ENCODE assay signal across 23 cellular contexts in the genomic region with DNA sequence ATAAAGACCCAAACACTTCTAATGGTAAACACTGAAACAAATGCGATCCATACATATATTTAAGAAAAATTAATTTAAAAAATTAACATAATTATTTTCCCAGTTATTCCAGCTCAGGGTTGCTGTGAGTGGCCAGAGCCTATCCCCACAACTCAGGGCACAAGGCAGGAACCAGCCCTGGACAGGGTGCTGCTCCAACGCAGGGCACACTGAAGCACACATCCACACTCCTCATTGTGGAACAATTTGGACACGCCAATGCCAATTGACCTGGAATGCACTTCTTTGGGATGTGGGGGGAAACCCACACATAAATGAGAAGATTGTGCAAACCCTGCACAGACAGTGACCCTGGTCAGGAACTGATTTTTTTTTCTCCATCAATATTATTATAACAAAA. TPM values are rescaled to one million over a fixed set of nuclear protein-coding genes. Genes with fewer than 3 reads are reported as not detected.
DNase-seq lines count a peak whose midpoint lies in the region; ATAC-seq and TF ChIP-seq lines count a peak whose summit lies in the region.
"Had no signal": no experiment of that assay in that cellular context is flagged by ENCODE, and none has a peak within 500 bp of the region (broad histone marks: within the 10 kb centered on the region; RNA-seq: fewer than 3 reads in every experiment).

No MANE protein-coding gene starts in this region.

- peak overlapping the region in 3 of 4 donors; percentile 13 to 23 (median 13) for H3K27ac ChIP-seq in transverse colon
- H3K27ac ChIP-seq: BLaER1, PC-9 had no signal

- peak overlapping the region; percentile 58 for H3K4me3 Mint-ChIP-seq in activated T-cell treated with anti-CD3 and anti-CD28 coated beads, Interleukin-2, amount 50 U/mL, for 24 hours
- H3K4me3 Mint-ChIP-seq in immature natural killer cell (peak overlapping the region in 3 of 5 donors; percentile 66 to 89 (median 81)), MCF 10A (ENCODE audit: unreplicated experiment) (no peak overlapping the region)
- H3K4me3 Mint-ChIP-seq: WTC11 had no signal

- no peak overlapping the region for H3K4me3 ChIP-seq in transverse colon
- H3K4me3 ChIP-seq: BLaER1, PC-9 had no signal

- H3K27ac Mint-ChIP-seq in activated T-cell treated with anti-CD3 and anti-CD28 coated beads, Interleukin-2, amount 50 U/mL, for 24 hours = peak overlapping the region; percentile 94
- H3K27ac Mint-ChIP-seq in immature natural killer cell (peak overlapping the region in 3 of 6 donors; percentile 84 to 94 (median 86)), MCF 10A (ENCODE audit: low read depth, unreplicated experiment) (no peak overlapping the region)
- H3K27ac Mint-ChIP-seq: WTC11 had no signal

- 80 to 97% methylated on average over 3 of the region's 3 CpGs for WGBS in transverse colon (ENCODE audit: low coverage in 1 of 2), 2 donors

- no peaks in the 10 kb centered on the region for H3K4me1 ChIP-seq in transverse colon

- H3K36me3 Mint-ChIP-seq in activated T-cell treated with anti-CD3 and anti-CD28 coated beads, Interleukin-2, amount 50 U/mL, for 24 hours (ENCODE audit: low read depth) = peaks cover 62% of the 10 kb centered on the region
- H3K36me3 Mint-ChIP-seq in immature natural killer cell = peaks cover 5 to 6% (median 5%) of the 10 kb centered on the region in 3 donors
- peaks cover 6% of the 10 kb centered on the region for H3K36me3 Mint-ChIP-seq in MCF 10A (ENCODE audit: insufficient read depth, unreplicated experiment)
- H3K36me3 Mint-ChIP-seq: WTC11 had no signal

- no peak for TF ChIP-seq CTCF in transverse colon (IDR thresholded peaks at IDR 0.05)
- TF ChIP-seq CTCF in MCF 10A (IDR thresholded peaks at IDR 0.05; ENCODE audit: unreplicated experiment) = no peak

- no peak for TF ChIP-seq EP300 in transverse colon (IDR thresholded peaks at IDR 0.05; ENCODE audit: low read depth)

- no peaks in the 10 kb centered on the region for H3K27me3 ChIP-seq in transverse colon
- H3K27me3 ChIP-seq: BLaER1 had no signal

- no peak for TF ChIP-seq POLR2A in transverse colon (IDR thresholded peaks at IDR 0.05)

- in situ Hi-C loops in transverse colon (cut with MboI; ENCODE audit: low pct_ligation_motif_present in 1 of 4, low pct_unique_long_range_greater_than_20kb in 1 of 4, low sequenced_read_pairs in 3 of 4) = loop anchor here in 1 of 4 donors (25.0 kb wide), 1 partner anchor 90 kb away; no protein-coding TSS in a partner anchor

- DNase-seq in activated T-cell treated with anti-CD3 and anti-CD28 coated beads, Interleukin-2, amount 50 U/mL, for 24 hours = no peak
- no peak for DNase-seq in activated T-cell treated with anti-CD3 and anti-CD28 coated beads, Interleukin-2, amount 50 U/mL, for 48 hours
- DNase-seq in UCSD-AML1 (lab: John Stamatoyannopoulos, UW; ENCODE audit: unreplicated experiment) = peak; percentile 7
- no peak for DNase-seq in immature natural killer cell
- no peak for DNase-seq in transverse colon
- DNase-seq in stimulated activated CD4-positive, alpha-beta T cell treated with anti-CD3 and anti-CD28 coated beads, Interleukin-4, amount 100 ng/mL, for 1 hour = no peak
- DNase-seq in MCF 10A (ENCODE audit: unreplicated experiment) = no peak
- DNase-seq: activated effector memory CD4-positive, alpha-beta T cell treated with Interleukin-2 at 50 U/mL for 16 hours; anterior cingulate cortex; central memory CD4-positive, alpha-beta T cell; DMS153; NCI-H1694 treated with DMSO at 0.1 percent for 48 hours; NCI-H774; PC-9 had no signal

- POLR2A ChIA-PET in MCF 10A (lab: Yijun Ruan, JAX) = no interaction called here

- no TSS peak for BruUV-seq in MCF 10A (replicated peaks; lab: Mats Ljungman, UMichigan)

- H3K9me3 Mint-ChIP-seq in activated T-cell treated with anti-CD3 and anti-CD28 coated beads, Interleukin-2, amount 50 U/mL, for 24 hours = no peaks in the 10 kb centered on the region
- H3K9me3 Mint-ChIP-seq in immature natural killer cell (no peaks in the 10 kb centered on the region), MCF 10A (ENCODE audit: unreplicated experiment) (no peaks in the 10 kb centered on the region)
- H3K9me3 Mint-ChIP-seq: stimulated activated naive CD8-positive, alpha-beta T cell treated with anti-CD3 and anti-CD28 coated beads, Interleukin-15, amount 100 ng/mL, for 72 hours; T-helper 1 cell treated with Interleukin-12 subunit alpha and Interleukin-12 subunit beta and Interleukin-4 antibody, amounts not matched to agents 30 μg/mL and 1 μg/mL, for 36 hours; WTC11 had no signal

- H3K36me3 ChIP-seq in transverse colon = no peaks in the 10 kb centered on the region
- H3K36me3 ChIP-seq: BLaER1 had no signal

- ATAC-seq in GM21717 (IDR thresholded peaks at IDR 0.05; ENCODE audit: unreplicated experiment) = no peak
- ATAC-seq: HCT116, left colon, WTC11 had no signal

- H3K4me1 Mint-ChIP-seq in activated T-cell treated with anti-CD3 and anti-CD28 coated beads, Interleukin-2, amount 50 U/mL, for 24 hours (ENCODE audit: low read depth) = peaks cover 74% of the 10 kb centered on the region
- peaks cover 38 to 66% of the 10 kb centered on the region in 2 donors for H3K4me1 Mint-ChIP-seq in immature natural killer cell
- H3K4me1 Mint-ChIP-seq in MCF 10A (ENCODE audit: insufficient read depth, unreplicated experiment) = peaks cover 5% of the 10 kb centered on the region

- CTCF ChIA-PET in MCF 10A (lab: Yijun Ruan, JAX) = interaction anchor here (1.5 kb wide), 1 partner anchor 215 kb away, joined by 7 read pairs; no protein-coding TSS in a partner anchor

- intact Hi-C loops in transverse colon (cut with DNase I; ENCODE audit: low total_unique reads) = no loop called here
- intact Hi-C loops in MCF 10A (cut with micrococcal nuclease) = no loop called here

- no peaks in the 10 kb centered on the region for H3K9me3 ChIP-seq in transverse colon
- H3K9me3 ChIP-seq: BLaER1 had no signal

- H3K27me3 Mint-ChIP-seq in activated T-cell treated with anti-CD3 and anti-CD28 coated beads, Interleukin-2, amount 50 U/mL, for 24 hours = no peaks in the 10 kb centered on the region
- H3K27me3 Mint-ChIP-seq in immature natural killer cell (ENCODE audit: low read depth in 3 of 3) (peaks cover 0 to 4% (median 2%) of the 10 kb centered on the region in 3 donors), MCF 10A (ENCODE audit: insufficient read depth, unreplicated experiment) (no peaks in the 10 kb centered on the region)
- H3K27me3 Mint-ChIP-seq: stimulated activated naive CD8-positive, alpha-beta T cell treated with anti-CD3 and anti-CD28 coated beads, Interleukin-15, amount 100 ng/mL, for 72 hours had no signal

RNA-seq across cellular contexts. Expression of a gene that starts 23.4 kb away (rescaled TPM):
- polyA plus RNA-seq in immature natural killer cell = 10 to 100 TPM; 15.4 to 21.0 (median 19.6) TPM
- total RNA-seq in transverse colon (1 to 10 TPM; 1.6 to 9.5 (median 5.2) TPM), MCF 10A (2022) (2.3 and 6.8 TPM in 2 replicates)
- total RNA-seq: A172, renal cortical epithelial cell had no signal
